ENCODE assay signal across 23 cellular contexts in the genomic region with DNA sequence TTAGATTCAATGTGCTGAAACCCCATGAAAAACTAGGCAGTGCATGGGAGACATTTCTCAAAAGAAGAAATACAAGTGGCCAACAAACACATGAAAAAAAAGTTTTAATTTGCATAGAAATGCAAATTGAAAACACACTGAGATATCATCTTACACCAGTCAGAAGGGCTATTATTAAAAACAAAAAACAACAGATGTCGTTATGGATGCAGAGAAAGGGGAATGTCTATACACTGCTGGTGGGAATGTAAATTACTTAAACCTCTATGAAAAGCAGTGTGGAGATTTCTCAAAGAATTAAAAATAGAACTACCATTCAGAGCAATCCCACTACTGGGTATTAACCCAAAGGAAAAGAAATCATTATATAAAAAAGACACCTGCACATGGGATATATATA.
"Had no signal": no experiment of that assay in that cellular context is flagged by ENCODE, and none has a peak within 500 bp of the region (broad histone marks: within the 10 kb centered on the region; RNA-seq: fewer than 3 reads in every experiment).

No MANE protein-coding gene starts in this region.

- H3K27me3 ChIP-seq: colonic mucosa, foreskin keratinocyte, gastroesophageal sphincter, heart left ventricle, left lung, sigmoid colon, testis, tibial artery had no signal

- H3K27ac ChIP-seq: colonic mucosa, epithelial cell of prostate, foreskin keratinocyte, gastroesophageal sphincter, heart left ventricle, left lung, neutrophil, prostate gland, sigmoid colon, testis, tibial artery had no signal

- H3K4me3 ChIP-seq: colonic mucosa, gastroesophageal sphincter, heart left ventricle, left lung, mucosa of descending colon, prostate gland, sigmoid colon, testis, tibial artery had no signal

- H3K4me1 ChIP-seq: colonic mucosa, foreskin keratinocyte, gastroesophageal sphincter, left lung, prostate gland, testis had no signal

- DNase-seq: colonic mucosa; effector CD8-positive, alpha-beta T cell; endodermal cell; foreskin keratinocyte; heart left ventricle; hippocampal formation; left cardiac atrium; left lung; mesenchymal stem cell; mucosa of descending colon; naive B cell; right cardiac atrium; sigmoid colon; stimulated activated CD4-positive, alpha-beta T cell treated with anti-CD3 and anti-CD28 coated beads, Interleukin-2, amount 100 ng/mL, for 24 hours; stimulated activated CD4-positive, alpha-beta T cell treated with anti-CD3 and anti-CD28 coated beads, Interleukin-4, amount 100 ng/mL, for 4 hours; stimulated activated naive CD8-positive, alpha-beta T cell treated with anti-CD3 and anti-CD28 coated beads, Interleukin-15, Interleukin-2, amounts not matched to agents 100 U/mL and 50 U/mL, for 24 hours; substantia nigra; testis; tibial artery had no signal

- H3K36me3 ChIP-seq: colonic mucosa, gastroesophageal sphincter, heart left ventricle, left lung, neutrophil, prostate gland, sigmoid colon, tibial artery had no signal

- H3K9me3 ChIP-seq: colonic mucosa, gastroesophageal sphincter, left lung, mucosa of descending colon, neutrophil, prostate gland, sigmoid colon, testis, tibial artery had no signal
